18 cellular contexts compared by ENCODE assay signal in genomic region chr5:75460532-75460931, GRCh38. TPM values are rescaled to one million over a fixed set of nuclear protein-coding genes. Genes with fewer than 3 reads are reported as not detected.
A peak's percentile ranks its signal among the peaks of the same experiment; 100 is the strongest.
DNase-seq lines count a peak whose midpoint lies in the region; ATAC-seq, FAIRE-seq and TF ChIP-seq lines count a peak whose summit lies in the region.
"Had no signal": no experiment of that assay in that cellular context is flagged by ENCODE, and none has a peak within 500 bp of the region (broad histone marks: within the 10 kb centered on the region; RNA-seq: fewer than 3 reads in every experiment).

No MANE protein-coding gene starts in this region.

- H3K9ac ChIP-seq in GM12878 (ENCODE audit: control insufficient read depth, insufficient read depth, low read length) = no peak overlapping the region

- POLR2A ChIA-PET in A549 (lab: Yijun Ruan, JAX) (no interaction called here), GM12878 (lab: Charles Lee) (no interaction called here)

- no peaks in the 10 kb centered on the region for H3K9me3 ChIP-seq in A549
- peaks cover 2% of the 10 kb centered on the region; the same call in 2 of the 3 replicates for H3K9me3 ChIP-seq in GM12878 (replicated peaks; ENCODE audit: control insufficient read depth, insufficient read depth, low read length)
- no peaks in the 10 kb centered on the region for H3K9me3 ChIP-seq in body of pancreas
- H3K9me3 ChIP-seq: right atrium auricular region had no signal

- TF ChIP-seq POLR2A in A549 (IDR thresholded peaks at IDR 0.05; ENCODE audit: low read length) = no peak
- no peak for TF ChIP-seq POLR2A in GM12878 (IDR thresholded peaks at IDR 0.05; ENCODE audit: low read depth, low read length)
- no peak for TF ChIP-seq POLR2A in body of pancreas (IDR thresholded peaks at IDR 0.05)

- H2AFZ ChIP-seq in GM12878 (ENCODE audit: control insufficient read depth, low read depth, low read length) = no peak overlapping the region

- CTCF ChIA-PET in A549 (lab: Yijun Ruan, JAX) (interaction anchor here (0.6 kb wide), 1 partner anchor 331 kb away, joined by 4 read pairs; no protein-coding TSS in a partner anchor), GM12878 (lab: Yijun Ruan, JAX) (interaction anchor here (0.9 kb wide), 1 partner anchor 221 kb away, joined by 3 read pairs; no protein-coding TSS in a partner anchor)

- H3K79me2 ChIP-seq in GM12878 (ENCODE audit: control insufficient read depth, insufficient read depth, low read length) = peaks cover 39% of the 10 kb centered on the region

- no peak for TF ChIP-seq CTCF in A549 (IDR thresholded peaks at IDR 0.05)
- TF ChIP-seq CTCF in GM12878 (IDR thresholded peaks at IDR 0.05 in 2 of 3, conservative IDR thresholded peaks at IDR 0.05 in 1 of 3; ENCODE audit: control insufficient read depth in 2 of 3, extremely low read depth in 1 of 3, insufficient read depth in 1 of 3, low read depth in 3 of 3, low read length in 3 of 3) = no peak
- no peak for TF ChIP-seq CTCF in body of pancreas (IDR thresholded peaks at IDR 0.05)

- no peak for TF ChIP-seq EP300 in A549 (IDR thresholded peaks at IDR 0.05)
- TF ChIP-seq EP300 in GM12878 (IDR thresholded peaks at IDR 0.05; ENCODE audit: borderline replicate concordance in 1 of 2, control insufficient read depth in 1 of 2, low read depth in 2 of 2, low read length in 2 of 2) = no peak

- H3K27ac ChIP-seq in A549 (no peak overlapping the region), GM12878 (ENCODE audit: control insufficient read depth, insufficient read depth) (peak overlapping the region; percentile 41), body of pancreas (no peak overlapping the region)
- H3K27ac ChIP-seq: right atrium auricular region had no signal

- SMC1A ChIA-PET in GM12878 (lab: Charles Lee; ENCODE audit: uncharacterized antibody, unreplicated experiment) = interaction anchor here (1.1 to 1.8 kb wide), 7 partner anchors 11 to 221 kb away, joined by 3 to 5 read pairs (median 3); no protein-coding TSS in a partner anchor

- in situ Hi-C loops in GM12878 (cut with MboI) = no loop called here

- H4K20me1 ChIP-seq in GM12878 (ENCODE audit: control insufficient read depth, insufficient read depth) = no peaks in the 10 kb centered on the region

- RAD21 ChIA-PET in GM12878 (lab: Charles Lee; ENCODE audit: unreplicated experiment) = interaction anchor here (1.4 kb wide), 1 partner anchor 50 kb away, joined by 3 read pairs; no protein-coding TSS in a partner anchor

- 0 out of 3 replicates have a peak overlapping the region, but pooled peaks have one; percentile 0 for H3K4me2 ChIP-seq in A549
- 0 out of 2 replicates have a peak overlapping the region, but pooled peaks have one; percentile 41 for H3K4me2 ChIP-seq in GM12878 (ENCODE audit: control insufficient read depth, insufficient read depth)

- peaks cover 0 to 8% of the 10 kb centered on the region in 2 experiments; a peak in 2 of 4 replicates for H3K36me3 ChIP-seq in GM12878 (ENCODE audit: control insufficient read depth in 2 of 2, insufficient read depth in 2 of 2, low read length in 1 of 2)
- no peaks in the 10 kb centered on the region for H3K36me3 ChIP-seq in body of pancreas (replicated peaks in 1 of 2; ENCODE audit: insufficient read depth in 1 of 2, low read depth in 2 of 2)
- H3K36me3 ChIP-seq: right atrium auricular region had no signal

- H3K27me3 ChIP-seq in GM12878 (replicated peaks in 1 of 2; ENCODE audit: control insufficient read depth in 2 of 2, insufficient read depth in 2 of 2, low read length in 1 of 2) (no peaks in the 10 kb centered on the region), body of pancreas (no peaks in the 10 kb centered on the region)
- H3K27me3 ChIP-seq: right atrium auricular region had no signal

- 43% methylated on average over 2 of the region's 2 CpGs for WGBS in A549 (ENCODE audit: missing lambda C conversion rate)
- WGBS in GM12878 (ENCODE audit: insufficient coverage, insufficient replicate concordance, low lambda C conversion rate, missing lambda C conversion rate) = 50% methylated on average over 2 of the region's 2 CpGs
- 19 to 47% methylated on average over 2 of the region's 2 CpGs for WGBS in body of pancreas, 2 donors

- H3K4me3 ChIP-seq in A549 = no peak overlapping the region
- 0 out of 2 replicates have a peak overlapping the region, but pooled peaks have one; percentile 5 for H3K4me3 ChIP-seq in GM12878
- no peak overlapping the region for H3K4me3 ChIP-seq in body of pancreas
- H3K4me3 ChIP-seq: right atrium auricular region had no signal

- ATAC-seq in A549 = no peak; a peak in 1 of 6 replicates
- ATAC-seq in GM18907 (IDR thresholded peaks at IDR 0.05; ENCODE audit: unreplicated experiment) = peak; percentile 20
- ATAC-seq in HG02973 (IDR thresholded peaks at IDR 0.05; ENCODE audit: unreplicated experiment) = peak; percentile 11
- ATAC-seq in GM12878 = peak; percentile 11; the same call in 2 of the 3 replicates
- ATAC-seq in body of pancreas = no peak
- ATAC-seq: activated T-helper 17 cell treated with anti-CD3 and anti-CD28 coated beads, Interleukin-2, amount 50 U/mL, for 72 hours had no signal

- intact Hi-C loops in GM12878 (cut with micrococcal nuclease; ENCODE audit: unreplicated experiment) (no loop called here), body of pancreas (cut with DNase I) (no loop called here)

- DNase-seq in A549 (ENCODE audit: low read depth in 1 of 2, low spot score in 1 of 2) (no peak), GM12878 (ENCODE audit: low read depth, low spot score) (no peak), C1 segment of cervical spinal cord (lab: John Stamatoyannopoulos, UW) (no peak), kidney tubule cell (ENCODE audit: low spot score) (no peak), body of pancreas (no peak)
- DNase-seq in NK-92 treated with Interleukin-12 subunit alpha and Interleukin-12 subunit beta, amount 100 ng/mL, for 24 hours (lab: John Stamatoyannopoulos, UW) = no peak
- DNase-seq: activated CD4-positive, alpha-beta T cell treated with anti-CD3 and anti-CD28 coated beads for 48 hours; AML-193; DMS79 treated with DMSO at 0.1 percent for 48 hours; effector CD4-positive, alpha-beta T cell; foreskin melanocyte; naive B cell; T-helper 2 cell had no signal

- TF ChIP-seq RAD21 in A549 (conservative IDR thresholded peaks at IDR 0.05 in 1 of 2, IDR thresholded peaks at IDR 0.05 in 1 of 2) = no peak
- TF ChIP-seq RAD21 in GM12878 (IDR thresholded peaks at IDR 0.05; ENCODE audit: insufficient read depth, low read depth, low read length) = no peak

- FAIRE-seq in A549 (lab: Jason Lieb, UNC) (peak; percentile 61), GM12878 (lab: Jason Lieb, UNC) (peak; percentile 35)
- FAIRE-seq: urothelium cell line had no signal

- no TSS peak for BruUV-seq in GM12878 (replicated peaks; lab: Mats Ljungman, UMichigan)

- H3K4me1 ChIP-seq in A549 (peaks cover 4% of the 10 kb centered on the region; the same call in 1 of the 3 replicates), GM12878 (ENCODE audit: control insufficient read depth, insufficient read depth, low read length) (peaks cover 16% of the 10 kb centered on the region), body of pancreas (peaks cover 29% of the 10 kb centered on the region)

RNA-seq across cellular contexts. Expression of gene CERT1, which starts 50.9 kb away (rescaled TPM):
- polyA plus RNA-seq in A549 (2011; rRNA removed) (19.5 and 25.7 TPM in 2 replicates), A549 (2017; fragmentation: RNase III; extraction: RNeasy Plus Mini Kit Qiagen cat#74134 plus additional on column Dnase treatment) (22.5 to 27.7 TPM (median 22.5 TPM) in 3 replicates), GM12878 (2011; rRNA removed) (26.5 and 27.6 TPM in 2 replicates), GM12878 (2014; fragmentation: Illumina TruSeq; extraction: Trizol) (32.5 and 43.2 TPM in 2 replicates), GM12878 (2014; fragmentation: Nextera tagmentation; extraction: Ambion mirVana) (10 to 100 TPM in 1 of 2 experiments, 1 to 10 TPM in 1; 7.7 to 10.4 TPM), GM12878 (2014; rRNA removed) (11.1 and 14.1 TPM in 2 replicates), GM12878 (2016; fragmentation: Nextera tagmentation; extraction: Ambion mirVana) (10 to 100 TPM; 24.6 to 29.9 TPM)
- 5.2 and 6.0 TPM in 2 replicates for polyA plus RNA-seq in A549 (2012; cell fraction: cytosol; rRNA removed)
- 6.7 and 8.1 TPM in 2 replicates for polyA plus RNA-seq in A549 (2012; cell fraction: nucleus; rRNA removed)
- polyA minus RNA-seq in A549 (2011; rRNA and poly(A)+ RNA removed) = 18.2 and 30.8 TPM in 2 replicates
- total RNA-seq in GM12878 (2013; cell fraction: nucleolus; rRNA removed) = 213 and 216 TPM in 2 replicates
- total RNA-seq in GM12878 (2014; rRNA removed) (13.3 and 13.4 TPM in 2 replicates), GM12878 (2014; rRNA removed; fragmentation: Illumina TruSeq; extraction: Trizol) (35.3 and 36.7 TPM in 2 replicates), GM12878 (2021) (30.2 and 30.7 TPM in 2 replicates), body of pancreas (10 to 100 TPM; 17.8 to 19.5 TPM)
- polyA plus RNA-seq in GM12878 (2011; ENCODE audit: low read depth) = 11.9 TPM
- polyA plus RNA-seq in GM12878 (2011; cell fraction: cytosol; rRNA removed) = 11.6 and 28.3 TPM in 2 replicates
- polyA plus RNA-seq in GM12878 (2011; cell fraction: nucleus; rRNA removed) = 23.0 and 25.2 TPM in 2 replicates
- 15.4 and 25.1 TPM in 2 replicates for polyA plus RNA-seq in GM12878 (2012)
- 57.1 and 106 TPM in 2 replicates for polyA minus RNA-seq in GM12878 (2011; rRNA and poly(A)+ RNA removed)
- 19.9 and 22.8 TPM in 2 replicates for polyA minus RNA-seq in GM12878 (2011; cell fraction: cytosol; rRNA and poly(A)+ RNA removed)
- 41.0 and 78.9 TPM in 2 replicates for polyA minus RNA-seq in GM12878 (2011; cell fraction: nucleus; rRNA and poly(A)+ RNA removed)

RNA-seq across cellular contexts. Expression of gene POLK, which starts 51.2 kb away (rescaled TPM):
- polyA plus RNA-seq in A549 (2011; rRNA removed) = 39.8 and 41.6 TPM in 2 replicates
- polyA plus RNA-seq in A549 (2012; cell fraction: cytosol; rRNA removed) = 5.0 and 5.5 TPM in 2 replicates
- polyA plus RNA-seq in A549 (2012; cell fraction: nucleus; rRNA removed) = 4.2 and 4.8 TPM in 2 replicates
- polyA plus RNA-seq in A549 (2017; fragmentation: RNase III; extraction: RNeasy Plus Mini Kit Qiagen cat#74134 plus additional on column Dnase treatment) = 10.9 to 12.3 TPM (median 12.2 TPM) in 3 replicates
- 22.6 and 23.8 TPM in 2 replicates for polyA minus RNA-seq in A549 (2011; rRNA and poly(A)+ RNA removed)
- 231 and 234 TPM in 2 replicates for total RNA-seq in GM12878 (2013; cell fraction: nucleolus; rRNA removed)
- 29.0 and 36.8 TPM in 2 replicates for total RNA-seq in GM12878 (2014; rRNA removed)
- total RNA-seq in GM12878 (2014; rRNA removed; fragmentation: Illumina TruSeq; extraction: Trizol) = 39.9 and 42.0 TPM in 2 replicates
- 25.6 and 26.6 TPM in 2 replicates for total RNA-seq in GM12878 (2021)
- polyA plus RNA-seq in GM12878 (2011; ENCODE audit: low read depth) = 7.1 TPM
- 47.6 and 75.0 TPM in 2 replicates for polyA plus RNA-seq in GM12878 (2011; rRNA removed)
- polyA plus RNA-seq in GM12878 (2011; cell fraction: cytosol; rRNA removed) = 15.9 and 19.4 TPM in 2 replicates
- 29.1 and 39.9 TPM in 2 replicates for polyA plus RNA-seq in GM12878 (2011; cell fraction: nucleus; rRNA removed)
- 10.4 and 16.5 TPM in 2 replicates for polyA plus RNA-seq in GM12878 (2012)
- polyA plus RNA-seq in GM12878 (2014; fragmentation: Illumina TruSeq; extraction: Trizol) = 36.7 and 44.0 TPM in 2 replicates
- 10 to 100 TPM; 10.4 to 10.7 TPM for polyA plus RNA-seq in GM12878 (2014; fragmentation: Nextera tagmentation; extraction: Ambion mirVana)
- polyA plus RNA-seq in GM12878 (2014; rRNA removed) = 15.0 and 20.9 TPM in 2 replicates
- polyA plus RNA-seq in GM12878 (2016; fragmentation: Nextera tagmentation; extraction: Ambion mirVana) = 10 to 100 TPM; 29.0 to 32.0 TPM
- polyA minus RNA-seq in GM12878 (2011; rRNA and poly(A)+ RNA removed) = 50.9 and 127 TPM in 2 replicates
- 17.5 and 25.1 TPM in 2 replicates for polyA minus RNA-seq in GM12878 (2011; cell fraction: cytosol; rRNA and poly(A)+ RNA removed)
- 33.9 and 57.1 TPM in 2 replicates for polyA minus RNA-seq in GM12878 (2011; cell fraction: nucleus; rRNA and poly(A)+ RNA removed)
- total RNA-seq in body of pancreas = 10 to 100 TPM; 18.8 to 33.5 TPM

Comparison
In these comparisons a context has a peak if more than half of its experiments do, and no peak if none do; other contexts are left out.
1. ATAC-seq: peak in GM18907 (single experiment), HG02973 (single experiment) and GM12878 (single experiment); none in A549 (0 of 2) and body of pancreas (single experiment).